1 cellular context compared by ENCODE assay signal in genomic region chr6:82555801-82556200, GRCh38.
TF ChIP-seq lines count a peak whose summit lies in the region.

No MANE protein-coding gene starts in this region.

TF ChIP-seq in IMR-90, 13 proteins besides CTCF, POLR2A, EP300 and RAD21 (continued from another document):
- TF ChIP-seq MAZ (IDR thresholded peaks at IDR 0.05; ENCODE audit: borderline replicate concordance, low read depth, low read length) (no peak), RCOR1 (IDR thresholded peaks at IDR 0.05; ENCODE audit: insufficient replicate concordance, low read length) (no peak), RFX5 (IDR thresholded peaks at IDR 0.05; ENCODE audit: low read depth, low read length) (no peak), CEBPB (IDR thresholded peaks at IDR 0.05; ENCODE audit: low read depth, low read length) (no peak), MAFK (IDR thresholded peaks at IDR 0.05; ENCODE audit: low read depth, low read length) (no peak), NFE2L2 (IDR thresholded peaks at IDR 0.05; ENCODE audit: low read depth, low read length) (no peak)
